12 cellular contexts compared by ENCODE assay signal in the genomic region with DNA sequence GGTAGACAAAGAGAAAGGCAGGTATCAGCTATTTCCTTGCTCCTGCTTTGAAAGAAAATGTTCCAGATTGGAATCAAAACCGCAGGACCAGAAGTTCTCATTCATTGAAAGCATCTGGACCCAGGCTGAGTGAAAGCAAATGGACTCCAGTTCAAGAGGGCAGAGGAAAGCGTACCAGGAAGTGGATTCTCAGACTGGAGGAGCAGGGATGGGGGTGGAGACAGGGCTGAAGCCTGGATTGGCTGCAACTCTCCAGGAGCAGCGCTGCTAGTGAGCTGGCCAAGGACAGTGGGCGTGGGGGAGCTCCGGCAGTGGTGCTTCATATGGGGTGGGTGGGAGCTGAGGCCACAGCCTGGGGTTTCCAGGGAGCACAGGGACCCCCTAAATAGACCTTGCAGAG.
A peak's percentile ranks its signal among the peaks of the same experiment; 100 is the strongest.
DNase-seq lines count a peak whose midpoint lies in the region; ATAC-seq and TF ChIP-seq lines count a peak whose summit lies in the region.
"Had no signal": no experiment of that assay in that cellular context is flagged by ENCODE, and none has a peak within 500 bp of the region (broad histone marks: within the 10 kb centered on the region; RNA-seq: fewer than 3 reads in every experiment).

No MANE protein-coding gene starts in this region.

- DNase-seq in T47D (ENCODE audit: low read depth in 1 of 2, low spot score in 1 of 2) (peak; percentile 49 to 73), breast epithelium (ENCODE audit: low spot score in 2 of 2) (no peak), SW480 (ENCODE audit: low spot score) (peak; percentile 56), kidney tubule cell (ENCODE audit: low spot score) (peak; percentile 45), upper lobe of right lung (no peak), CD14-positive monocyte (ENCODE audit: low spot score) (no peak), RWPE1 (ENCODE audit: low spot score) (no peak)
- no peak for DNase-seq in stimulated activated CD4-positive, alpha-beta T cell treated with anti-CD3 and anti-CD28 coated beads, Interleukin-4, amount 100 ng/mL, for 4 hours
- DNase-seq: activated CD8-positive, alpha-beta memory T cell treated with anti-CD3 and anti-CD28 coated beads, Interleukin-2, amount 50 U/mL, for 4 hours; effector CD8-positive, alpha-beta T cell; Kasumi-1; midbrain had no signal

- H3K4me3 ChIP-seq in breast epithelium: peak overlapping the region in 1 of 3 donors; percentile 28
- H3K4me3 ChIP-seq in upper lobe of right lung: no peak overlapping the region

- in situ Hi-C loops in T47D (cut with HindIII; ENCODE audit: low pct_unique_long_range_greater_than_20kb, low sequenced_read_pairs): no loop called here

- peaks cover 0 to 3% (median 0%) of the 10 kb centered on the region in 7 donors for H3K9me3 Mint-ChIP-seq in CD14-positive monocyte

- H3K4me1 ChIP-seq in breast epithelium (no peaks in the 10 kb centered on the region), upper lobe of right lung (no peaks in the 10 kb centered on the region)

- POLR2A ChIA-PET in RWPE1 (lab: Yijun Ruan, JAX; ENCODE audit: low non-redundant PET): no interaction called here

- H3K36me3 ChIP-seq in breast epithelium (no peaks in the 10 kb centered on the region), upper lobe of right lung (no peaks in the 10 kb centered on the region)

- intact Hi-C loops in breast epithelium (cut with DNase I; ENCODE audit: low total_unique reads) (no loop called here), upper lobe of right lung (cut with DNase I) (no loop called here), CD14-positive monocyte (cut with micrococcal nuclease) (no loop called here)

- no peaks in the 10 kb centered on the region for H3K27me3 ChIP-seq in breast epithelium
- no peaks in the 10 kb centered on the region for H3K27me3 ChIP-seq in upper lobe of right lung

- H3K27ac ChIP-seq in breast epithelium (peak overlapping the region in 1 of 2 donors; percentile 1), upper lobe of right lung (no peak overlapping the region), RWPE1 (no peak overlapping the region)

- peak; percentile 64 for ATAC-seq in upper lobe of right lung

- peaks cover 11 to 22% (median 12%) of the 10 kb centered on the region in 3 donors for H3K27me3 Mint-ChIP-seq in CD14-positive monocyte (ENCODE audit: low read depth in 3 of 3)

- H3K36me3 Mint-ChIP-seq in CD14-positive monocyte: no peaks in the 10 kb centered on the region

- no peaks in the 10 kb centered on the region for H3K4me1 Mint-ChIP-seq in CD14-positive monocyte

- no peak for TF ChIP-seq CTCF in breast epithelium (IDR thresholded peaks at IDR 0.05)
- TF ChIP-seq CTCF in upper lobe of right lung (IDR thresholded peaks at IDR 0.05): no peak
- no peak for TF ChIP-seq CTCF in CD14-positive monocyte (IDR thresholded peaks at IDR 0.05)
- no peak for TF ChIP-seq CTCF in RWPE1 (conservative IDR thresholded peaks at IDR 0.05; ENCODE audit: low read depth)

- no peak for TF ChIP-seq POLR2A in breast epithelium (IDR thresholded peaks at IDR 0.05)

- CTCF ChIA-PET in RWPE1 (lab: Yijun Ruan, JAX): no interaction called here

- H3K4me3 Mint-ChIP-seq in CD14-positive monocyte: no peak overlapping the region

- H3K9me3 ChIP-seq in breast epithelium: no peaks in the 10 kb centered on the region
- no peaks in the 10 kb centered on the region for H3K9me3 ChIP-seq in upper lobe of right lung

- H3K27ac Mint-ChIP-seq in CD14-positive monocyte: no peak overlapping the region

Comparison
In these comparisons a context has a peak if more than half of its experiments do, and no peak if none do; other contexts are left out.
1. DNase-seq: peak in T47D (2 of 2), SW480 (single experiment) and kidney tubule cell (single experiment); none in breast epithelium (0 of 2), upper lobe of right lung (single experiment), CD14-positive monocyte (single experiment), RWPE1 (single experiment) and stimulated activated CD4-positive, alpha-beta T cell treated with anti-CD3 and anti-CD28 coated beads, Interleukin-4, amount 100 ng/mL, for 4 hours (0 of 2).